Comparison of ENCODE assay signal across 33 cellular contexts in genomic region chr6:95408111-95408510, GRCh38.
"Had no signal": no experiment of that assay in that cellular context is flagged by ENCODE, and none has a peak within 500 bp of the region (broad histone marks: within the 10 kb centered on the region; RNA-seq: fewer than 3 reads in every experiment).

No MANE protein-coding gene starts in this region.

- H3K4me3 Mint-ChIP-seq: activated CD4-positive, alpha-beta memory T cell treated with anti-CD3 and anti-CD28 coated beads, Interleukin-2, amount 10 ng/mL, durations not matched to agents 7 days and 5 days; activated CD8-positive, alpha-beta memory T cell treated with anti-CD3 and anti-CD28 coated beads, Interleukin-2, amount 10 ng/mL, durations not matched to agents 7 days and 5 days; activated naive CD4-positive, alpha-beta T cell treated with anti-CD3 and anti-CD28 coated beads, Interleukin-2, amount 10 ng/mL, durations not matched to agents 7 days and 5 days; activated naive CD8-positive, alpha-beta T cell; activated naive CD8-positive, alpha-beta T cell treated with anti-CD3 and anti-CD28 coated beads, Interleukin-2, amount 50 U/mL, for 24 hours had no signal

- H3K36me3 Mint-ChIP-seq: activated CD8-positive, alpha-beta memory T cell treated with anti-CD3 and anti-CD28 coated beads, Interleukin-2, amount 10 ng/mL, durations not matched to agents 7 days and 5 days; activated naive CD4-positive, alpha-beta T cell treated with anti-CD3 and anti-CD28 coated beads, Interleukin-2, amount 10 ng/mL, durations not matched to agents 7 days and 5 days; activated naive CD8-positive, alpha-beta T cell had no signal

- H3K27me3 ChIP-seq: brain microvascular endothelial cell had no signal

- FAIRE-seq: RCC 7860 had no signal

- H3K36me3 ChIP-seq: brain microvascular endothelial cell, WERI-Rb-1 had no signal

- H3K27ac ChIP-seq: brain microvascular endothelial cell, PC-9, RWPE1, WERI-Rb-1 had no signal

- ATAC-seq: activated CD8-positive, alpha-beta memory T cell treated with anti-CD3 and anti-CD28 coated beads, Interleukin-2, amount 10 ng/mL, durations not matched to agents 7 days and 5 days; activated naive CD8-positive, alpha-beta T cell treated with anti-CD3 and anti-CD28 coated beads, Interleukin-2, amount 50 U/mL, for 24 hours; Right ventricle myocardium inferior; SK-N-SH treated with all-trans-retinoic acid at 6 μM for 48 hours had no signal

- H3K4me1 Mint-ChIP-seq: activated CD4-positive, alpha-beta memory T cell treated with anti-CD3 and anti-CD28 coated beads, Interleukin-2, amount 10 ng/mL, durations not matched to agents 7 days and 5 days; activated CD8-positive, alpha-beta memory T cell treated with anti-CD3 and anti-CD28 coated beads, Interleukin-2, amount 10 ng/mL, durations not matched to agents 7 days and 5 days; activated naive CD4-positive, alpha-beta T cell treated with anti-CD3 and anti-CD28 coated beads, Interleukin-2, amount 10 ng/mL, durations not matched to agents 7 days and 5 days; activated naive CD8-positive, alpha-beta T cell treated with anti-CD3 and anti-CD28 coated beads, Interleukin-2, amount 50 U/mL, for 24 hours had no signal

- H3K9me3 Mint-ChIP-seq: activated CD4-positive, alpha-beta memory T cell treated with anti-CD3 and anti-CD28 coated beads, Interleukin-2, amount 10 ng/mL, durations not matched to agents 7 days and 5 days; activated naive CD4-positive, alpha-beta T cell treated with anti-CD3 and anti-CD28 coated beads, Interleukin-2, amount 10 ng/mL, durations not matched to agents 7 days and 5 days; activated naive CD8-positive, alpha-beta T cell treated with anti-CD3 and anti-CD28 coated beads, Interleukin-2, amount 50 U/mL, for 24 hours had no signal

- H3K27me3 Mint-ChIP-seq: activated CD4-positive, alpha-beta memory T cell treated with anti-CD3 and anti-CD28 coated beads, Interleukin-2, amount 10 ng/mL, durations not matched to agents 7 days and 5 days; activated CD8-positive, alpha-beta memory T cell treated with anti-CD3 and anti-CD28 coated beads, Interleukin-2, amount 10 ng/mL, durations not matched to agents 7 days and 5 days; activated naive CD4-positive, alpha-beta T cell treated with anti-CD3 and anti-CD28 coated beads, Interleukin-2, amount 10 ng/mL, durations not matched to agents 7 days and 5 days; activated naive CD8-positive, alpha-beta T cell treated with anti-CD3 and anti-CD28 coated beads, Interleukin-2, amount 50 U/mL, for 24 hours had no signal

- H3K4me2 ChIP-seq: PC-9 had no signal

- DNase-seq: activated CD4-positive, alpha-beta memory T cell treated with anti-CD3 and anti-CD28 coated beads, Interleukin-2, amount 10 ng/mL, durations not matched to agents 7 days and 5 days; activated CD4-positive, alpha-beta T cell treated with anti-CD3 and anti-CD28 coated beads for 1 hour; activated CD4-positive, alpha-beta T cell treated with anti-CD3 and anti-CD28 coated beads for 48 hours; activated CD4-positive, CD25-positive, alpha-beta regulatory T cell; activated CD8-positive, alpha-beta memory T cell treated with anti-CD3 and anti-CD28 coated beads for 24 hours; activated CD8-positive, alpha-beta memory T cell treated with anti-CD3 and anti-CD28 coated beads, Interleukin-2, amount 10 ng/mL, durations not matched to agents 7 days and 5 days; activated CD8-positive, alpha-beta memory T cell treated with anti-CD3 and anti-CD28 coated beads, Interleukin-2, amount 50 U/mL, for 48 hours; activated effector memory CD4-positive, alpha-beta T cell treated with Interleukin-2 at 50 U/mL for 16 hours; activated naive CD4-positive, alpha-beta T cell treated with anti-CD3 and anti-CD28 coated beads, Interleukin-2, amount 10 ng/mL, durations not matched to agents 7 days and 5 days; activated naive CD8-positive, alpha-beta T cell treated with anti-CD3 and anti-CD28 coated beads, Interleukin-2, amount 50 U/mL, for 24 hours; activated T-cell treated with anti-CD3 and anti-CD28 coated beads, Interleukin-2, amount 50 U/mL, for 48 hours; anterior cingulate cortex; brain microvascular endothelial cell; central memory CD4-positive, alpha-beta T cell; NCI-H1105; NCI-H1417 treated with DMSO at 0.1 percent for 48 hours; NCI-H187 treated with DMSO at 0.1 percent for 48 hours; NCI-H2081; NCI-H2171 treated with DMSO at 0.1 percent for 48 hours; NCI-H2227 treated with DMSO at 0.1 percent for 48 hours; NCI-H524 treated with DMSO at 0.1 percent for 48 hours; PC-9; SIG-M5; SW 1271; T-helper 1 cell; T-helper 2 cell; T-helper 9 cell; WERI-Rb-1 had no signal

- H2AFZ ChIP-seq: PC-9 had no signal

- H3K4me3 ChIP-seq: PC-9 had no signal

- H3K27ac Mint-ChIP-seq: activated CD4-positive, alpha-beta memory T cell treated with anti-CD3 and anti-CD28 coated beads, Interleukin-2, amount 10 ng/mL, durations not matched to agents 7 days and 5 days; activated CD8-positive, alpha-beta memory T cell treated with anti-CD3 and anti-CD28 coated beads, Interleukin-2, amount 10 ng/mL, durations not matched to agents 7 days and 5 days; activated naive CD4-positive, alpha-beta T cell treated with anti-CD3 and anti-CD28 coated beads, Interleukin-2, amount 10 ng/mL, durations not matched to agents 7 days and 5 days; activated naive CD8-positive, alpha-beta T cell; activated naive CD8-positive, alpha-beta T cell treated with anti-CD3 and anti-CD28 coated beads, Interleukin-2, amount 50 U/mL, for 24 hours had no signal
